ENCODE assay signal across 1 cellular context in genomic region chr3:20154928-20155327, GRCh38.
TF ChIP-seq lines count a peak whose summit lies in the region.

No MANE protein-coding gene starts in this region.

TF ChIP-seq in K562, 482 proteins besides CTCF, POLR2A, EP300 and RAD21 (continued from another document):
- TF ChIP-seq MITF (IDR thresholded peaks at IDR 0.05) = no peak
- TF ChIP-seq, protein P1, sequence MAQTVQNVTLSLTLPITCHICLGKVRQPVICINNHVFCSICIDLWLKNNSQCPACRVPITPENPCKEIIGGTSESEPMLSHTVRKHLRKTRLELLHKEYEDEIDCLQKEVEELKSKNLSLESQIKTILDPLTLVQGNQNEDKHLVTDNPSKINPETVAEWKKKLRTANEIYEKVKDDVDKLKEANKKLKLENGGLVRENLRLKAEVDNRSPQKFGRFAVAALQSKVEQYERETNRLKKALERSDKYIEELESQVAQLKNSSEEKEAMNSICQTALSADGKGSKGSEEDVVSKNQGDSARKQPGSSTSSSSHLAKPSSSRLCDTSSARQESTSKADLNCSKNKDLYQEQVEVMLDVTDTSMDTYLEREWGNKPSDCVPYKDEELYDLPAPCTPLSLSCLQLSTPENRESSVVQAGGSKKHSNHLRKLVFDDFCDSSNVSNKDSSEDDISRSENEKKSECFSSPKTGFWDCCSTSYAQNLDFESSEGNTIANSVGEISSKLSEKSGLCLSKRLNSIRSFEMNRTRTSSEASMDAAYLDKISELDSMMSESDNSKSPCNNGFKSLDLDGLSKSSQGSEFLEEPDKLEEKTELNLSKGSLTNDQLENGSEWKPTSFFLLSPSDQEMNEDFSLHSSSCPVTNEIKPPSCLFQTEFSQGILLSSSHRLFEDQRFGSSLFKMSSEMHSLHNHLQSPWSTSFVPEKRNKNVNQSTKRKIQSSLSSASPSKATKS (CRISPR knock-in tag; IDR thresholded peaks at IDR 0.05) = no peak
- no peak for TF ChIP-seq HMG20B (CRISPR knock-in tag; IDR thresholded peaks at IDR 0.05)
- no peak for TF ChIP-seq SMAD2 (IDR thresholded peaks at IDR 0.05; ENCODE audit: low read depth, low read length)
- TF ChIP-seq NFATC3 (IDR thresholded peaks at IDR 0.05) = no peak
